In genomic region chr10:96325719-96326373, GRCh38 we compare ENCODE assay signal across 13 cellular contexts. TPM values are rescaled to one million over a fixed set of nuclear protein-coding genes. Genes with fewer than 3 reads are reported as not detected.
DNase-seq lines count a peak whose midpoint lies in the region; ATAC-seq, FAIRE-seq and TF ChIP-seq lines count a peak whose summit lies in the region.
"Had no signal": no experiment of that assay in that cellular context is flagged by ENCODE, and none has a peak within 500 bp of the region (broad histone marks: within the 10 kb centered on the region; RNA-seq: fewer than 3 reads in every experiment).

No MANE protein-coding gene starts in this region.

- H3K27me3 Mint-ChIP-seq in HFFc6 (ENCODE audit: insufficient read depth) = peaks cover 11% of the 10 kb centered on the region

- H3K27ac Mint-ChIP-seq in HFFc6 = no peak overlapping the region
- H3K27ac Mint-ChIP-seq: activated CD4-positive, alpha-beta memory T cell treated with anti-CD3 and anti-CD28 coated beads, Interleukin-2, amount 10 ng/mL, durations not matched to agents 7 days and 5 days had no signal

- H3K4me3 Mint-ChIP-seq in HFFc6 = no peak overlapping the region
- H3K4me3 Mint-ChIP-seq: activated CD4-positive, alpha-beta memory T cell treated with anti-CD3 and anti-CD28 coated beads, Interleukin-2, amount 10 ng/mL, durations not matched to agents 7 days and 5 days had no signal

- TF ChIP-seq POLR2A in sigmoid colon (IDR thresholded peaks at IDR 0.05) = no peak

- H3K4me1 Mint-ChIP-seq in HFFc6 (ENCODE audit: low read depth) = no peaks in the 10 kb centered on the region

- intact Hi-C loops in sigmoid colon (cut with DNase I) = no loop called here

- H3K4me1 ChIP-seq in sigmoid colon = no peaks in the 10 kb centered on the region
- H3K4me1 ChIP-seq: SJCRH30 had no signal

- H3K9me3 ChIP-seq in sigmoid colon = no peaks in the 10 kb centered on the region
- H3K9me3 ChIP-seq: SJCRH30 had no signal

- H3K9me3 Mint-ChIP-seq in HFFc6 = no peaks in the 10 kb centered on the region
- H3K9me3 Mint-ChIP-seq: activated CD4-positive, alpha-beta memory T cell treated with anti-CD3 and anti-CD28 coated beads, Interleukin-2, amount 10 ng/mL, durations not matched to agents 7 days and 5 days had no signal

- no peak for FAIRE-seq in urothelium cell line (lab: Jason Lieb, UNC)
- FAIRE-seq: H1 had no signal

- H3K36me3 Mint-ChIP-seq in HFFc6 (ENCODE audit: low read depth) = no peaks in the 10 kb centered on the region

- H3K27ac ChIP-seq in sigmoid colon = no peak overlapping the region
- H3K27ac ChIP-seq: SJCRH30 had no signal

- WGBS in sigmoid colon, 2 donors = 79 to 81% methylated on average over 4 of the region's 4 CpGs

- no peaks in the 10 kb centered on the region for H3K36me3 ChIP-seq in sigmoid colon
- H3K36me3 ChIP-seq: SJCRH30 had no signal

- TF ChIP-seq CTCF in sigmoid colon (IDR thresholded peaks at IDR 0.05) (no peak), HFFc6 (IDR thresholded peaks at IDR 0.05) (no peak)

- peaks cover 0 to 4% (median 0%) of the 10 kb centered on the region in 3 donors for H3K27me3 ChIP-seq in sigmoid colon
- H3K27me3 ChIP-seq: SJCRH30 had no signal

- TF ChIP-seq EP300 in sigmoid colon (IDR thresholded peaks at IDR 0.05) = no peak

- no peak for DNase-seq in MV-4-11 (lab: John Stamatoyannopoulos, UW)
- no peak for DNase-seq in sigmoid colon
- no peak for DNase-seq in urothelium cell line (ENCODE audit: low spot score)
- no peak for DNase-seq in HFFc6
- DNase-seq: activated CD4-positive, alpha-beta memory T cell treated with anti-CD3 and anti-CD28 coated beads, Interleukin-2, amount 10 ng/mL, durations not matched to agents 7 days and 5 days; NCI-H446; retina; SJCRH30 had no signal

- ATAC-seq in GM18520 (IDR thresholded peaks at IDR 0.05; ENCODE audit: unreplicated experiment) (peak; percentile 90), GM19463 (IDR thresholded peaks at IDR 0.05; ENCODE audit: unreplicated experiment) (peak; percentile 97), HG02885 (IDR thresholded peaks at IDR 0.05; ENCODE audit: poor library complexity, unreplicated experiment) (peak; percentile 96), HG03571 (IDR thresholded peaks at IDR 0.05; ENCODE audit: unreplicated experiment) (peak; percentile 93)

- no peak overlapping the region for H3K4me3 ChIP-seq in sigmoid colon
- H3K4me3 ChIP-seq: SJCRH30 had no signal

RNA-seq across cellular contexts. Expression of gene DNTT, which starts 21.6 kb away (rescaled TPM):
- not detected for total RNA-seq in sigmoid colon
- polyA plus RNA-seq in sigmoid colon = not detected
- not detected for total RNA-seq in HFFc6 (2021; fragmentation: NEBNext Ultra II Directional; extraction: Animal tissue kit (Norgen Biotek cat#: 25700))
- total RNA-seq: activated CD4-positive, alpha-beta memory T cell treated with anti-CD3 and anti-CD28 coated beads, Interleukin-2, amount 10 ng/mL, durations not matched to agents 7 days and 5 days; H1; SJCRH30 had no signal
- polyA plus RNA-seq: H1 had no signal

RNA-seq across cellular contexts. Expression of gene OPALIN, which starts 33.0 kb away (rescaled TPM):
- not detected for total RNA-seq in sigmoid colon
- polyA plus RNA-seq in sigmoid colon = not detected
- total RNA-seq in HFFc6 (2021; fragmentation: NEBNext Ultra II Directional; extraction: Animal tissue kit (Norgen Biotek cat#: 25700)) = not detected
- total RNA-seq: activated CD4-positive, alpha-beta memory T cell treated with anti-CD3 and anti-CD28 coated beads, Interleukin-2, amount 10 ng/mL, durations not matched to agents 7 days and 5 days; H1; SJCRH30 had no signal

RNA-seq across cellular contexts. Expression of gene BLNK, which starts 54.5 kb away (rescaled TPM):
- total RNA-seq in sigmoid colon = 1 to 10 TPM in 3 of 4 donors, under 1 TPM in 1; 0.99 to 2.2 (median 1.6) TPM
- polyA plus RNA-seq in sigmoid colon = 10 to 100 TPM in 1 of 3 donors, 1 to 10 TPM in 2; 8.6 to 24.0 (median 9.6) TPM
- total RNA-seq in HFFc6 (2021; fragmentation: NEBNext Ultra II Directional; extraction: Animal tissue kit (Norgen Biotek cat#: 25700)) = not detected
- total RNA-seq: activated CD4-positive, alpha-beta memory T cell treated with anti-CD3 and anti-CD28 coated beads, Interleukin-2, amount 10 ng/mL, durations not matched to agents 7 days and 5 days; H1; SJCRH30 had no signal
- polyA plus RNA-seq: H1 had no signal
